ENCODE assay signal across 8 cellular contexts in the genomic region with DNA sequence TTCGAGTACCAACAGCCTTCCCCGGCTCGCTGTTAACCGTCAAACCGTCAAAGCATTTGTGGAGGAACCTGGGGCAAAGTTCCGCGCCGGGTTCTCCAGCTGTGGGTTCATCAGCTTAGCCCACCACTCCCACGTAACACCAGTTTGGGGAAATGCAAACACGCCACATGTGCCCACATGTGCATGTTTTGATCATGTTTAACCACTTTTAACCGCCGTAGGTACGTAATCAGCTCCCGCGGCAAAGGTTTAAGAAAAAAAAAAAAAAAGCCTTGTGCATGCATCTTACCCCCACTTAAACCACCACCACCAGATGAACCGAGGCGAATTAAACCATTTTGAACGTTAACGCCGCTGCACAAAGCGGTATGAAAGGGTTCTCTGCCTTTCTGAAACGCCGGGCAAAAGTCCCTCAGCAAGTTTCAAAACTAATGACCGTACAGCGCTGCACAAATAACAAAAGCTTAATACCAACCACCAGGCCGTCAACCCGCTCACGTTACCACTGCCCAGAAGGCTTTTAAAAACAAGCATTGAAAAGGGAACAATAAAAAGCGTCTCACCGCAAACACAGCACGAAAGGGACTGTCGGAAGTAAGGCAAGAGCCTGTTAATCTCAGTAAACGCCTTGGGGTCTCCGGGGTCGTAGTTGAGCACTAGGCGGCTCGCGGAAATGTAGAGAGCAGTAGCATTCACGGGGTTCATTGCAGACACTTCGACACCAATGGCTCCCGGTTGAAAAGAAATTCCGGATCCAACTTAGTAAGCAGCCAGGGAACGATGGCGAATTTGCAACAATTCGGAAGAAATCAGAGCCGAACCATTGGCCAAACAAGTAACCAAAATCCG.
DNase-seq lines count a peak whose midpoint lies in the region; ATAC-seq and TF ChIP-seq lines count a peak whose summit lies in the region.

No MANE protein-coding gene starts in this region.

- TF ChIP-seq CTCF in C4-2B (conservative IDR thresholded peaks at IDR 0.05), result no peak

- peak overlapping the region; percentile 94 for H3K27ac ChIP-seq in C4-2B

- H3K27me3 Mint-ChIP-seq in memory B cell, result no peaks in the 10 kb centered on the region

- H3K4me1 Mint-ChIP-seq in memory B cell, result peaks cover 34% of the 10 kb centered on the region

- ATAC-seq in memory B cell (ENCODE audit: low read depth), result peak; percentile 4
- ATAC-seq in HG03095 (IDR thresholded peaks at IDR 0.05; ENCODE audit: unreplicated experiment), result no peak

- H3K4me3 Mint-ChIP-seq in memory B cell, result peak overlapping the region; percentile 98

- peaks cover 9% of the 10 kb centered on the region for H3K36me3 Mint-ChIP-seq in memory B cell

- H3K9me3 Mint-ChIP-seq in memory B cell, result no peaks in the 10 kb centered on the region

- DNase-seq in Kasumi-1 (lab: John Stamatoyannopoulos, UW) (peak; percentile 42 to 47), dedifferentiated amniotic fluid mesenchymal stem cell (ENCODE audit: extremely low spot score) (peak; percentile 19), memory B cell (ENCODE audit: low spot score in 2 of 2) (peak; percentile 38 to 44), D341Med (ENCODE audit: low spot score) (no peak)
- peak; percentile 73 for DNase-seq in activated CD4-positive, alpha-beta T cell treated with anti-CD3 and anti-CD28 coated beads for 48 hours
- peak; percentile 62 to 66 for DNase-seq in stimulated activated CD8-positive, alpha-beta memory T cell treated with anti-CD3 and anti-CD28 coated beads, Interleukin-2, amount 100 ng/mL, for 48 hours (ENCODE audit: low read depth in 2 of 2)

- H3K27ac Mint-ChIP-seq in memory B cell, result peak overlapping the region; percentile 100
